11 cellular contexts compared by ENCODE assay signal in genomic region chr1:85296980-85297379, GRCh38. TPM values are rescaled to one million over a fixed set of nuclear protein-coding genes. Genes with fewer than 3 reads are reported as not detected.
DNase-seq lines count a peak whose midpoint lies in the region; ATAC-seq and TF ChIP-seq lines count a peak whose summit lies in the region.
"Had no signal": no experiment of that assay in that cellular context is flagged by ENCODE, and none has a peak within 500 bp of the region (broad histone marks: within the 10 kb centered on the region; RNA-seq: fewer than 3 reads in every experiment).

No MANE protein-coding gene starts in this region.

- intact Hi-C loops in CD8-positive, alpha-beta T cell (cut with DNase I, micrococcal nuclease): no loop called here

- peaks cover 4% of the 10 kb centered on the region for H3K27me3 Mint-ChIP-seq in activated T-helper 17 cell treated with anti-CD3 and anti-CD28 coated beads, Interleukin-2, amount 50 U/mL, for 72 hours
- H3K27me3 Mint-ChIP-seq in immature natural killer cell (ENCODE audit: low read depth in 3 of 3): peaks cover 9 to 33% (median 16%) of the 10 kb centered on the region in 3 donors
- H3K27me3 Mint-ChIP-seq in CD8-positive, alpha-beta T cell (ENCODE audit: low read depth): peaks cover 3% of the 10 kb centered on the region
- H3K27me3 Mint-ChIP-seq in activated CD8-positive, alpha-beta T cell treated with anti-CD3 and anti-CD28 coated beads, Interleukin-2, amount 10 ng/mL, durations not matched to agents 7 days and 5 days (ENCODE audit: low read depth): peaks cover 32% of the 10 kb centered on the region

- H3K9ac ChIP-seq in subcutaneous abdominal adipose tissue (ENCODE audit: low read length in 5 of 5): no peak overlapping the region

- CTCF ChIA-PET in CD8-positive, alpha-beta T cell (lab: Charles Lee): interaction anchor here (1.3 kb wide), 1 partner anchor 11 kb away, joined by 6 read pairs; no protein-coding TSS in a partner anchor
- CTCF ChIA-PET in activated CD8-positive, alpha-beta T cell treated with anti-CD3 and anti-CD28 coated beads, Interleukin-2, amount 10 ng/mL, durations not matched to agents 7 days and 5 days (lab: Charles Lee): interaction anchor here (0.7 to 3.6 kb wide), 6 partner anchors 12 to 361 kb away, joined by 3 to 12 read pairs (median 3); partner anchors contain the start of gene C1orf52

- no peaks in the 10 kb centered on the region for H3K36me3 ChIP-seq in subcutaneous abdominal adipose tissue (ENCODE audit: control insufficient read depth in 5 of 5, insufficient read depth in 5 of 5, low read length in 5 of 5)
- H3K36me3 ChIP-seq in CD8-positive, alpha-beta T cell (ENCODE audit: insufficient read depth, low read length): no peaks in the 10 kb centered on the region

- no peaks in the 10 kb centered on the region for H3K9me3 Mint-ChIP-seq in activated T-helper 17 cell treated with anti-CD3 and anti-CD28 coated beads, Interleukin-2, amount 50 U/mL, for 72 hours
- H3K9me3 Mint-ChIP-seq in immature natural killer cell: no peaks in the 10 kb centered on the region
- H3K9me3 Mint-ChIP-seq in CD8-positive, alpha-beta T cell: no peaks in the 10 kb centered on the region
- no peaks in the 10 kb centered on the region for H3K9me3 Mint-ChIP-seq in activated CD8-positive, alpha-beta T cell treated with anti-CD3 and anti-CD28 coated beads, Interleukin-2, amount 10 ng/mL, durations not matched to agents 7 days and 5 days (ENCODE audit: insufficient read depth)
- H3K9me3 Mint-ChIP-seq: brain had no signal

- H3K27ac Mint-ChIP-seq in activated T-helper 17 cell treated with anti-CD3 and anti-CD28 coated beads, Interleukin-2, amount 50 U/mL, for 72 hours: peak overlapping the region; percentile 90
- H3K27ac Mint-ChIP-seq in immature natural killer cell: peak overlapping the region in 5 of 6 donors; percentile 9 to 61 (median 27)
- no peak overlapping the region for H3K27ac Mint-ChIP-seq in CD8-positive, alpha-beta T cell
- H3K27ac Mint-ChIP-seq in activated CD8-positive, alpha-beta T cell treated with anti-CD3 and anti-CD28 coated beads, Interleukin-2, amount 10 ng/mL, durations not matched to agents 7 days and 5 days: no peak overlapping the region

- H3K27me3 ChIP-seq in subcutaneous abdominal adipose tissue (ENCODE audit: control insufficient read depth in 5 of 5, insufficient read depth in 4 of 5, low read length in 5 of 5): no peaks in the 10 kb centered on the region
- H3K27me3 ChIP-seq in CD8-positive, alpha-beta T cell (ENCODE audit: insufficient read depth, low read length): no peaks in the 10 kb centered on the region

- no peak overlapping the region for H3K4me3 ChIP-seq in subcutaneous abdominal adipose tissue (ENCODE audit: low read depth in 1 of 5, low read length in 5 of 5)
- H3K4me3 ChIP-seq in CD8-positive, alpha-beta T cell (ENCODE audit: low read depth, low read length): no peak overlapping the region

- no peak for ATAC-seq in activated T-helper 17 cell treated with anti-CD3 and anti-CD28 coated beads, Interleukin-2, amount 50 U/mL, for 72 hours (replicated peaks)
- no peak for ATAC-seq in CD8-positive, alpha-beta T cell
- no peak for ATAC-seq in HG03039 (IDR thresholded peaks at IDR 0.05; ENCODE audit: unreplicated experiment)
- no peak for ATAC-seq in activated CD8-positive, alpha-beta T cell treated with anti-CD3 and anti-CD28 coated beads, Interleukin-2, amount 10 ng/mL, durations not matched to agents 7 days and 5 days

- H3K9me3 ChIP-seq in subcutaneous abdominal adipose tissue (ENCODE audit: control insufficient read depth in 5 of 5, low read length in 5 of 5): no peaks in the 10 kb centered on the region
- no peaks in the 10 kb centered on the region for H3K9me3 ChIP-seq in CD8-positive, alpha-beta T cell (ENCODE audit: low read length)

- DNase-seq in ELR (ENCODE audit: low read depth) (peak; percentile 57), immature natural killer cell (no peak)
- no peak for DNase-seq in CD8-positive, alpha-beta T cell
- DNase-seq in activated CD8-positive, alpha-beta T cell treated with anti-CD3 and anti-CD28 coated beads, Interleukin-2, amount 10 ng/mL, durations not matched to agents 7 days and 5 days: no peak
- DNase-seq: DND-41, NCI-H1930, T-helper 1 cell had no signal

- no peak for TF ChIP-seq CTCF in CD8-positive, alpha-beta T cell (IDR thresholded peaks at IDR 0.05)

- peak overlapping the region; percentile 64 for H3K27ac ChIP-seq in subcutaneous abdominal adipose tissue (ENCODE audit: low read depth, low read length)
- no peak overlapping the region for H3K27ac ChIP-seq in CD8-positive, alpha-beta T cell (ENCODE audit: low read depth, low read length)

- peaks cover 10 to 28% (median 13%) of the 10 kb centered on the region in 5 donors for H3K4me1 ChIP-seq in subcutaneous abdominal adipose tissue (ENCODE audit: control insufficient read depth in 5 of 5, insufficient read depth in 5 of 5, low read length in 5 of 5)
- peaks cover 8% of the 10 kb centered on the region for H3K4me1 ChIP-seq in CD8-positive, alpha-beta T cell (ENCODE audit: insufficient read depth, low read length)

- H3K4me1 Mint-ChIP-seq in activated T-helper 17 cell treated with anti-CD3 and anti-CD28 coated beads, Interleukin-2, amount 50 U/mL, for 72 hours: peaks cover 18% of the 10 kb centered on the region
- H3K4me1 Mint-ChIP-seq in immature natural killer cell: peaks cover 27 to 31% of the 10 kb centered on the region in 2 donors
- H3K4me1 Mint-ChIP-seq in CD8-positive, alpha-beta T cell (ENCODE audit: low read depth): peaks cover 19% of the 10 kb centered on the region
- peaks cover 22% of the 10 kb centered on the region for H3K4me1 Mint-ChIP-seq in activated CD8-positive, alpha-beta T cell treated with anti-CD3 and anti-CD28 coated beads, Interleukin-2, amount 10 ng/mL, durations not matched to agents 7 days and 5 days (ENCODE audit: low read depth)

- POLR2A ChIA-PET in CD8-positive, alpha-beta T cell (lab: Charles Lee): interaction anchor here (0.8 kb wide), 1 partner anchor 20 kb away, joined by 3 read pairs; the partner anchor contains the start of gene BCL10
- POLR2A ChIA-PET in activated CD8-positive, alpha-beta T cell treated with anti-CD3 and anti-CD28 coated beads, Interleukin-2, amount 10 ng/mL, durations not matched to agents 7 days and 5 days (lab: Charles Lee): interaction anchor here (3.3 kb wide), 1 partner anchor 20 kb away, joined by 11 read pairs; the partner anchor contains the start of gene BCL10

- peak overlapping the region; percentile 51 for H3K4me3 Mint-ChIP-seq in activated T-helper 17 cell treated with anti-CD3 and anti-CD28 coated beads, Interleukin-2, amount 50 U/mL, for 72 hours
- H3K4me3 Mint-ChIP-seq in immature natural killer cell: peak overlapping the region in 4 of 5 donors; percentile 20 to 81 (median 70)
- no peak overlapping the region for H3K4me3 Mint-ChIP-seq in CD8-positive, alpha-beta T cell
- H3K4me3 Mint-ChIP-seq in activated CD8-positive, alpha-beta T cell treated with anti-CD3 and anti-CD28 coated beads, Interleukin-2, amount 10 ng/mL, durations not matched to agents 7 days and 5 days: no peak overlapping the region
- H3K4me3 Mint-ChIP-seq: brain had no signal

- H3K36me3 Mint-ChIP-seq in activated T-helper 17 cell treated with anti-CD3 and anti-CD28 coated beads, Interleukin-2, amount 50 U/mL, for 72 hours (ENCODE audit: low read depth): peaks cover 8% of the 10 kb centered on the region
- H3K36me3 Mint-ChIP-seq in immature natural killer cell: no peaks in the 10 kb centered on the region
- H3K36me3 Mint-ChIP-seq in CD8-positive, alpha-beta T cell: no peaks in the 10 kb centered on the region
- H3K36me3 Mint-ChIP-seq in activated CD8-positive, alpha-beta T cell treated with anti-CD3 and anti-CD28 coated beads, Interleukin-2, amount 10 ng/mL, durations not matched to agents 7 days and 5 days (ENCODE audit: low read depth): no peaks in the 10 kb centered on the region
- H3K36me3 Mint-ChIP-seq: brain had no signal

RNA-seq across cellular contexts. Expression of gene BCL10, which starts 20.5 kb away (rescaled TPM):
- total RNA-seq in activated T-helper 17 cell treated with anti-CD3 and anti-CD28 coated beads, Interleukin-2, amount 50 U/mL, for 72 hours: 10 to 100 TPM; 28.3 to 63.7 TPM
- 10 to 100 TPM; 23.0 to 26.0 (median 26.0) TPM for polyA plus RNA-seq in immature natural killer cell
- total RNA-seq in CD8-positive, alpha-beta T cell: 10 to 100 TPM; 48.2 to 51.7 TPM
- 10 to 100 TPM; 26.4 to 27.0 TPM for total RNA-seq in activated CD8-positive, alpha-beta T cell treated with anti-CD3 and anti-CD28 coated beads, Interleukin-2, amount 10 ng/mL, durations not matched to agents 7 days and 5 days

RNA-seq across cellular contexts. Expression of gene C1orf52, which starts 37.5 kb away (rescaled TPM):
- total RNA-seq in activated T-helper 17 cell treated with anti-CD3 and anti-CD28 coated beads, Interleukin-2, amount 50 U/mL, for 72 hours: 10 to 100 TPM; 16.9 to 19.1 TPM
- polyA plus RNA-seq in immature natural killer cell: 10 to 100 TPM; 13.9 to 29.2 (median 19.9) TPM
- total RNA-seq in CD8-positive, alpha-beta T cell: 10 to 100 TPM; 70.7 to 74.4 TPM
- total RNA-seq in activated CD8-positive, alpha-beta T cell treated with anti-CD3 and anti-CD28 coated beads, Interleukin-2, amount 10 ng/mL, durations not matched to agents 7 days and 5 days: 10 to 100 TPM; 25.5 to 29.5 TPM

Comparison
In these comparisons a context has a peak if more than half of its experiments do, and no peak if none do; other contexts are left out.
1. H3K27ac Mint-ChIP-seq: peak in activated T-helper 17 cell treated with anti-CD3 and anti-CD28 coated beads, Interleukin-2, amount 50 U/mL, for 72 hours (single experiment) and immature natural killer cell (5 of 6); none in CD8-positive, alpha-beta T cell (single experiment) and activated CD8-positive, alpha-beta T cell treated with anti-CD3 and anti-CD28 coated beads, Interleukin-2, amount 10 ng/mL, durations not matched to agents 7 days and 5 days (single experiment).
2. H3K4me3 Mint-ChIP-seq: peak in activated T-helper 17 cell treated with anti-CD3 and anti-CD28 coated beads, Interleukin-2, amount 50 U/mL, for 72 hours (single experiment) and immature natural killer cell (4 of 5); none in CD8-positive, alpha-beta T cell (single experiment) and activated CD8-positive, alpha-beta T cell treated with anti-CD3 and anti-CD28 coated beads, Interleukin-2, amount 10 ng/mL, durations not matched to agents 7 days and 5 days (single experiment).